1 cellular context compared by ENCODE assay signal in genomic region chr5:150392680-150393079, GRCh38.
TF ChIP-seq lines count a peak whose summit lies in the region.

No MANE protein-coding gene starts in this region.

TF ChIP-seq in HepG2, 621 proteins besides CTCF, POLR2A, EP300 and RAD21:
- TF ChIP-seq AGO2 (optimal IDR thresholded peaks at IDR 0.05; ENCODE audit: low read depth, low read length) (peak; percentile 26), ZFP1 (CRISPR knock-in tag; IDR thresholded peaks at IDR 0.05) (no peak)
